In the genomic region with DNA sequence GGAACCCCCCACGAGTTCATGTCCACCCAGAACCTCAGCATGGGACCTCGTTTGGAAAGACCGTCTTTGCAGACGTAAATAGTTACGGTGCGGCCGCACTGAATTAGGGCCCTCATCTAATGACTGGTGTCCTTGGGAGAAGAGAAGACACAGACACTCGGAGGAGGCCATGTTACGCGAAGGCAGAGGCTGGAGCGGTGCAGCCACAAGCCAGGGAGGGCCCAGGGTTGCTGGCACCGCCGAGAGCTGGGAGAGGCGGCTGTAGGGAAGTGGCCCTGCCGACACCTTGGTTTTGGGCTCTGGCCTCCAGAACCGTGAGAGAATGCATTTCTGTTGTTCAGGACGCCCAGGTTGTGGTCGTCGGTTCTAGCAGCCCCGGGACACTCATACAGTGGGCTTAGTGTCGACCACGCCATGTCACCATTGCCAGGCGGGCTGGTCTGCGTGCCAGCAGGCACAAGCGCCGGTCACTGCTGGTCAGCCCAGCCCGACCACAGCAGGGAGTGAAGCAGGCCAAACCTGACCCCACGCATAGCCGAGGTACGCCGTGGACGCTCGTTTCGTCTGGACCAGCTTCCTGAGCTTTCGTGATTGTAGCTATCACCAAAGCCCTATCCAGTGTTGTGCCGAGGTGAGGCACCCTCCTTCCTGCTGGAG, we compare ENCODE assay signal across 1 cellular context.
TF ChIP-seq lines count a peak whose summit lies in the region.

No MANE protein-coding gene starts in this region.

TF ChIP-seq in H1, 55 proteins besides CTCF, POLR2A, EP300 and RAD21:
- TF ChIP-seq POLR2AphosphoS5 (IDR thresholded peaks at IDR 0.05; ENCODE audit: low read depth, low read length) (no peak), BACH1 (IDR thresholded peaks at IDR 0.05; ENCODE audit: low read length) (no peak), KDM5A (IDR thresholded peaks at IDR 0.05; ENCODE audit: low read length) (no peak), JUND (IDR thresholded peaks at IDR 0.05; ENCODE audit: low read length) (no peak), NRF1 (IDR thresholded peaks at IDR 0.05; ENCODE audit: low read depth, low read length) (no peak), TCF12 (IDR thresholded peaks at IDR 0.05; ENCODE audit: low read depth, low read length) (no peak), GTF2F1 (IDR thresholded peaks at IDR 0.05; ENCODE audit: borderline replicate concordance, low read depth, low read length) (no peak), SUZ12 (IDR thresholded peaks at IDR 0.05; ENCODE audit: low read length) (no peak), POU5F1 (IDR thresholded peaks at IDR 0.05; ENCODE audit: low read depth, low read length) (no peak)
